ENCODE assay signal across 13 cellular contexts in the genomic region with DNA sequence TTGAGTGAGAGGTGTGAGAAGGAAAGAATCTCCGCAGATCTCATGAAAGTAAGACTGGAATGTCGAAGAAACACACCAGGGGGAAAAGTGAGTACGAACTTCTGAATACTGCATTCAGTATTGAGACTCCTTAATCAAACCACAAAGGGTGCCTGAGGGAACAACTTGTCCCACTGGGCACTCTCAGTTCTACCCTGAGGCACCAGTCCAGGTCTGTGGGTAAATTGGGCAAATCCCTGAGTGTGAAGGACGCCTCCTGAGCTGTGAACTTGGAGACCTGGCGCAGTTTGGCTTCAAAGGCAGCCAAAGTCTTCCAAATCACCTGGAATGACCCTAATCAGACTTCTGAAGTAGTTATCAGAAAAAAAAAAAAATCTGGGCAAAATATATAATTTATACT.
"Had no signal": no experiment of that assay in that cellular context is flagged by ENCODE, and none has a peak within 500 bp of the region (broad histone marks: within the 10 kb centered on the region; RNA-seq: fewer than 3 reads in every experiment).

No MANE protein-coding gene starts in this region.

- H3K9me3 ChIP-seq: gastroesophageal sphincter, pancreas, stomach had no signal

- DNase-seq: activated CD4-positive, alpha-beta T cell treated with anti-CD3 and anti-CD28 coated beads for 48 hours; activated naive CD4-positive, alpha-beta T cell treated with Interleukin-2 at 50 U/mL for 16 hours; central memory CD4-positive, alpha-beta T cell; cortex of kidney; effector CD8-positive, alpha-beta T cell; pancreas; small intestine; stomach had no signal

- H3K4me1 Mint-ChIP-seq: neural progenitor cell had no signal

- H3K4me1 ChIP-seq: gastroesophageal sphincter, neural progenitor cell, pancreas had no signal

- H3K9ac ChIP-seq: neural progenitor cell had no signal

- ATAC-seq: gastroesophageal sphincter, SK-N-SH treated with all-trans-retinoic acid at 6 μM for 48 hours, WTC11 had no signal

- H3K9me3 Mint-ChIP-seq: neural progenitor cell, WTC11 had no signal

- H3K4me2 ChIP-seq: neural progenitor cell had no signal

- H3K36me3 Mint-ChIP-seq: neural progenitor cell, WTC11 had no signal

- H3K27ac Mint-ChIP-seq: neural progenitor cell, WTC11 had no signal

- H3K27me3 ChIP-seq: gastroesophageal sphincter, neural progenitor cell, pancreas, stomach had no signal

- H2AFZ ChIP-seq: neural progenitor cell had no signal

- H3K4me3 ChIP-seq: gastroesophageal sphincter, neural progenitor cell, pancreas, stomach had no signal

- H3K36me3 ChIP-seq: gastroesophageal sphincter, neural progenitor cell, pancreas, stomach had no signal

- H3K27ac ChIP-seq: epithelial cell of prostate, gastroesophageal sphincter, neural progenitor cell, pancreas, stomach had no signal

- H3K4me3 Mint-ChIP-seq: neural progenitor cell, WTC11 had no signal
